Comparison of ENCODE assay signal across 8 cellular contexts in genomic region chr1:150235852-150236613, GRCh38. TPM values are rescaled to one million over a fixed set of nuclear protein-coding genes. Genes with fewer than 3 reads are reported as not detected.
DNase-seq lines count a peak whose midpoint lies in the region; FAIRE-seq and TF ChIP-seq lines count a peak whose summit lies in the region.

ANP32E (minus strand) TSS chr1:150236112; CDS start chr1:150235786, 326 bp downstream.

- H3K4me3 ChIP-seq in neuronal stem cell (ENCODE audit: low read length in 2 of 2) = peak within 1 kb of the TSS; percentile 75 to 99

- no peak within 1 kb of the TSS for H2BK12ac ChIP-seq in neuronal stem cell (ENCODE audit: low read length)

- peak within 1 kb of the TSS; percentile 73 for H3K4me2 ChIP-seq in neuronal stem cell (ENCODE audit: insufficient read depth, low read length, poor library complexity, severe bottlenecking)

- DNase-seq in GM04504 (ENCODE audit: low read depth) = peak; percentile 98
- DNase-seq in HFFc6 = peak; percentile 100
- DNase-seq in NAMALWA (ENCODE audit: low spot score) = peak; percentile 100
- peak; percentile 100 for DNase-seq in SK-N-DZ (ENCODE audit: low spot score)
- DNase-seq in activated naive CD4-positive, alpha-beta T cell treated with anti-CD3 and anti-CD28 coated beads for 36 hours = peak; percentile 97
- peak; percentile 95 to 97 for DNase-seq in frontal cortex (ENCODE audit: low spot score in 2 of 2)
- peak; percentile 99 for DNase-seq in neuronal stem cell (ENCODE audit: low spot score)

- no CpG with 5 or more reads among the region's 33 CpGs for WGBS in neuronal stem cell (ENCODE audit: extremely low coverage in 2 of 2, insufficient read length in 2 of 2, insufficient replicate concordance in 1 of 2), 2 donors

- H3K14ac ChIP-seq in neuronal stem cell (ENCODE audit: low read length) = peak within 1 kb of the TSS; percentile 10

- no peak within 1 kb of the TSS for H4K91ac ChIP-seq in neuronal stem cell (ENCODE audit: low read depth, low read length, poor library complexity)

- peak within 1 kb of the TSS; percentile 93 for H3K9ac ChIP-seq in neuronal stem cell (ENCODE audit: low read depth, low read length, poor library complexity)

- H3K36me3 ChIP-seq in neuronal stem cell (replicated peaks in 1 of 2; ENCODE audit: control insufficient read depth in 2 of 2, insufficient read depth in 2 of 2, low read length in 2 of 2) = peaks cover 4 to 13% of the 10 kb centered on the region in 2 donors

- H3K18ac ChIP-seq in neuronal stem cell (ENCODE audit: low read length) = peak within 1 kb of the TSS; percentile 96

- H2AFZ ChIP-seq in neuronal stem cell (ENCODE audit: low read length) = peak within 1 kb of the TSS; percentile 74

- peaks cover 4% of the 10 kb centered on the region for H3K79me1 ChIP-seq in neuronal stem cell (ENCODE audit: low read depth, low read length)

- no peak within 1 kb of the TSS for H2BK120ac ChIP-seq in neuronal stem cell (ENCODE audit: low read depth, low read length)

- peaks cover 1% of the 10 kb centered on the region for H3K27me3 Mint-ChIP-seq in HFFc6 (ENCODE audit: insufficient read depth)
- no peaks in the 10 kb centered on the region for H3K27me3 Mint-ChIP-seq in activated naive CD4-positive, alpha-beta T cell treated with anti-CD3 and anti-CD28 coated beads for 36 hours (ENCODE audit: low read depth)

- peak; percentile 50 for TF ChIP-seq CTCF in HFFc6 (IDR thresholded peaks at IDR 0.05)
- no peak for TF ChIP-seq CTCF in subcutaneous adipose tissue (IDR thresholded peaks at IDR 0.05; ENCODE audit: low read depth)

- no peak within 1 kb of the TSS for H3K4me3 Mint-ChIP-seq in HFFc6
- H3K4me3 Mint-ChIP-seq in activated naive CD4-positive, alpha-beta T cell treated with anti-CD3 and anti-CD28 coated beads for 36 hours = no peak within 1 kb of the TSS

- H3K4me1 ChIP-seq in neuronal stem cell (ENCODE audit: control insufficient read depth in 2 of 2, insufficient read depth in 1 of 2, low read depth in 1 of 2, low read length in 2 of 2) = peaks cover 1 to 7% of the 10 kb centered on the region in 2 donors

- peaks cover 15% of the 10 kb centered on the region for H3K4me1 Mint-ChIP-seq in HFFc6 (ENCODE audit: low read depth)
- peaks cover 21% of the 10 kb centered on the region for H3K4me1 Mint-ChIP-seq in activated naive CD4-positive, alpha-beta T cell treated with anti-CD3 and anti-CD28 coated beads for 36 hours (ENCODE audit: low read depth)

- H3K27ac ChIP-seq in neuronal stem cell (replicated peaks; ENCODE audit: low read length) = peak within 1 kb of the TSS; percentile 90

- no peaks in the 10 kb centered on the region for H3K9me3 Mint-ChIP-seq in HFFc6
- no peaks in the 10 kb centered on the region for H3K9me3 Mint-ChIP-seq in activated naive CD4-positive, alpha-beta T cell treated with anti-CD3 and anti-CD28 coated beads for 36 hours

- H3K9me3 ChIP-seq in neuronal stem cell (replicated peaks in 1 of 2; ENCODE audit: control insufficient read depth in 2 of 2, insufficient read depth in 1 of 2, low read depth in 1 of 2, low read length in 2 of 2) = no peaks in the 10 kb centered on the region

- intact Hi-C loops in activated naive CD4-positive, alpha-beta T cell treated with anti-CD3 and anti-CD28 coated beads for 36 hours (cut with micrococcal nuclease) = loop anchor here (1.0 to 2.0 kb wide), 7 partner anchors 23 to 393 kb away; partner anchors contain the start of genes APH1A, ENSA, FALEC and PRPF3

- peak within 1 kb of the TSS; percentile 93 for H3K27ac Mint-ChIP-seq in HFFc6
- no peak within 1 kb of the TSS for H3K27ac Mint-ChIP-seq in activated naive CD4-positive, alpha-beta T cell treated with anti-CD3 and anti-CD28 coated beads for 36 hours

- H2BK15ac ChIP-seq in neuronal stem cell (ENCODE audit: low read length) = no peak within 1 kb of the TSS

- H3K36me3 Mint-ChIP-seq in HFFc6 (ENCODE audit: low read depth) = no peaks in the 10 kb centered on the region
- H3K36me3 Mint-ChIP-seq in activated naive CD4-positive, alpha-beta T cell treated with anti-CD3 and anti-CD28 coated beads for 36 hours (ENCODE audit: low read depth) = peaks cover 13% of the 10 kb centered on the region

- peak; percentile 89 for FAIRE-seq in frontal cortex (lab: Jason Lieb, UNC)

- peak within 1 kb of the TSS; percentile 94 for H2BK5ac ChIP-seq in neuronal stem cell (ENCODE audit: low read length)

- peak within 1 kb of the TSS; percentile 86 for H4K8ac ChIP-seq in neuronal stem cell (ENCODE audit: low read depth, low read length)

- peak within 1 kb of the TSS; percentile 85 for H2AK5ac ChIP-seq in neuronal stem cell (ENCODE audit: low read depth, low read length)

- H3K23ac ChIP-seq in neuronal stem cell (ENCODE audit: low read depth, low read length, poor library complexity) = peak within 1 kb of the TSS; percentile 76

- H3K27me3 ChIP-seq in neuronal stem cell (ENCODE audit: control insufficient read depth in 3 of 3, insufficient read depth in 3 of 3, low read depth in 1 of 3, low read length in 3 of 3) = no peaks in the 10 kb centered on the region

- peak within 1 kb of the TSS; percentile 1 for H3K4ac ChIP-seq in neuronal stem cell (ENCODE audit: low read length)

- CTCF ChIA-PET in activated naive CD4-positive, alpha-beta T cell treated with anti-CD3 and anti-CD28 coated beads for 36 hours (lab: Charles Lee) = interaction anchor here (0.6 to 1.2 kb wide), 2 partner anchors 12 to 20 kb away, joined by 3 read pairs; no protein-coding TSS in a partner anchor

RNA-seq across cellular contexts. Expression of gene ANP32E, which starts in this region (rescaled TPM):
- total RNA-seq in HFFc6 (2021; fragmentation: NEBNext Ultra II Directional; extraction: Animal tissue kit (Norgen Biotek cat#: 25700)) = 10 to 100 TPM; 33.9 to 67.3 (median 62.4) TPM
- 113 and 124 TPM in 2 replicates for polyA plus RNA-seq in SK-N-DZ (2014; cell fraction: cytosol; rRNA removed)
- 46.3 and 57.7 TPM in 2 replicates for polyA plus RNA-seq in SK-N-DZ (2014; cell fraction: nucleus; rRNA removed)
- 100 to 1,000 TPM; 201 to 202 TPM for total RNA-seq in activated naive CD4-positive, alpha-beta T cell treated with anti-CD3 and anti-CD28 coated beads for 36 hours
- total RNA-seq in frontal cortex = 18.8 TPM
- polyA plus RNA-seq in neuronal stem cell (2013, experiment 1 of 2) = 111 TPM
- 112 TPM for polyA plus RNA-seq in neuronal stem cell (2013, experiment 2 of 2)
- 10 to 100 TPM; 15.1 to 25.4 (median 16.1) TPM for total RNA-seq in subcutaneous adipose tissue

Comparison
In these comparisons a context has a peak if more than half of its experiments do, and no peak if none do; other contexts are left out.
1. Peak in every context shown above with its lines: DNase-seq, H3K4me3 ChIP-seq and H3K27ac ChIP-seq.